Comparison of ENCODE assay signal across 7 cellular contexts in the genomic region with DNA sequence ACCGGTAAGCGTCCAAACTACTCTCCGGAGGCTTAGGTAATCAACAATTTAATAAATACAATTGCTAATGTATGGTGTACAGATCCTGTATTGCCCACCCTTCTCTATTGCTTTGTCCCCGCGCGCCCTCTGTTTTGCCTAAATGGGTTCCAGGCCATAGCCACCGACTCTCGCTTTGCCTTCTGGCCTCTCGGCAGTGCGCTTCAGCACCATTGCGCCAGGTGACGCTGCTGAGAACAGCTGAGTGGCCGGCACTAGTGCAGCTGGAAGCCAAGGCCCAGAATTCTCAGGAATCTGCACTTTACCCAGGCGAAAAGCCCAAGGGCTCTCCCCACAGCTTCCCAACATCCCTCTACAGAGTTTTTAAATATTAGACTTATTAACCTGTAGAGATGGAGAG.
DNase-seq lines count a peak whose midpoint lies in the region; ATAC-seq, FAIRE-seq and TF ChIP-seq lines count a peak whose summit lies in the region.
"Not testable (repeated sequence)": the region's sequence is repeated elsewhere in the genome, so short reads cannot be mapped to it uniquely, and the experiment has no call there.

No MANE protein-coding gene starts in this region.

- DNase-seq in HCT116 (ENCODE audit: low read depth, low spot score); IMR-90; GM12878 (ENCODE audit: low read depth, low spot score); heart left ventricle; HepG2 (ENCODE audit: low spot score); omental fat pad (ENCODE audit: low spot score): not testable (repeated sequence)

- H3K9ac ChIP-seq in HCT116 (ENCODE audit: low read length); IMR-90 (ENCODE audit: low read depth, low read length); GM12878 (ENCODE audit: control insufficient read depth, insufficient read depth, low read length); HepG2 (ENCODE audit: insufficient read depth, low read depth, low read length): not testable (repeated sequence)

- ATAC-seq in GM18907 (IDR thresholded peaks at IDR 0.05; ENCODE audit: unreplicated experiment) (peak; percentile 53), HCT116 (peak; percentile 88), IMR-90 (ENCODE audit: low read depth) (peak; percentile 75), GM12878 (peak; percentile 83), heart left ventricle (peak; percentile 65 to 91 (median 86)), HepG2 (peak; percentile 78), omental fat pad (ENCODE audit: low FRiP score) (peak; percentile 72)

- not testable (repeated sequence) for H3K4ac ChIP-seq in IMR-90 (ENCODE audit: low read depth, low read length)

- H2BK5ac ChIP-seq in IMR-90 (ENCODE audit: low read depth, low read length, poor library complexity, severe bottlenecking) = not testable (repeated sequence)

- H3K9me3 ChIP-seq in HCT116 (ENCODE audit: control insufficient read depth in 1 of 2, insufficient read depth in 1 of 2, low read depth in 1 of 2, low read length in 2 of 2); IMR-90 (ENCODE audit: control insufficient read depth, insufficient read depth, low read length); GM12878 (replicated peaks; ENCODE audit: control insufficient read depth, insufficient read depth, low read length); heart left ventricle; HepG2 (ENCODE audit: low read length): not testable (repeated sequence)

- TF ChIP-seq CTCF in HCT116 (IDR thresholded peaks at IDR 0.05 in 2 of 3, conservative IDR thresholded peaks at IDR 0.05 in 1 of 3; ENCODE audit: borderline replicate concordance in 1 of 3, insufficient read depth in 1 of 3, low read depth in 2 of 3, low read length in 2 of 3); IMR-90 (conservative IDR thresholded peaks at IDR 0.05; ENCODE audit: low read depth, low read length); GM12878 (IDR thresholded peaks at IDR 0.05 in 2 of 3, conservative IDR thresholded peaks at IDR 0.05 in 1 of 3; ENCODE audit: control insufficient read depth in 2 of 3, extremely low read depth in 1 of 3, insufficient read depth in 1 of 3, low read depth in 3 of 3, low read length in 3 of 3); heart left ventricle (IDR thresholded peaks at IDR 0.05); HepG2 (CRISPR knock-in tag; IDR thresholded peaks at IDR 0.05); omental fat pad (IDR thresholded peaks at IDR 0.05): not testable (repeated sequence)

- H3K23ac ChIP-seq in IMR-90 (ENCODE audit: low read depth, low read length) = not testable (repeated sequence)

- H3K79me1 ChIP-seq in IMR-90 (ENCODE audit: low read depth in 1 of 2, low read length in 2 of 2) = not testable (repeated sequence)

- H4K8ac ChIP-seq in IMR-90 (ENCODE audit: low read depth in 2 of 2, low read length in 2 of 2) = not testable (repeated sequence)

- H4K20me1 ChIP-seq in HCT116 (ENCODE audit: insufficient read depth); IMR-90 (ENCODE audit: insufficient read depth, low read length); GM12878 (ENCODE audit: control insufficient read depth, insufficient read depth); HepG2 (ENCODE audit: insufficient read depth, low read length): not testable (repeated sequence)

- RAD21 ChIA-PET in HCT116 (lab: Charles Lee; ENCODE audit: low non-redundant PET in 1 of 2, low total read pairs in 2 of 2, uncharacterized antibody in 2 of 2, unreplicated experiment in 2 of 2); GM12878 (lab: Charles Lee; ENCODE audit: unreplicated experiment): not testable (repeated sequence)

- in situ Hi-C loops in IMR-90 (cut with MboI; ENCODE audit: low sequenced_read_pairs); GM12878 (cut with MboI); HepG2 (cut with HindIII; ENCODE audit: extremely low pct_ligation_motif_present, low pct_unique_long_range_greater_than_20kb): not testable (repeated sequence)

- CTCF ChIA-PET in HCT116 (lab: Charles Lee); IMR-90 (lab: Yijun Ruan, JAX); GM12878 (lab: Yijun Ruan, JAX); HepG2 (lab: Yijun Ruan, JAX; ENCODE audit: low intra/inter-chr PET ratio, low total read pairs): not testable (repeated sequence)

- POLR2A ChIA-PET in HCT116 (lab: Charles Lee); IMR-90 (lab: Charles Lee; ENCODE audit: unreplicated experiment); GM12878 (lab: Charles Lee); HepG2 (lab: Yijun Ruan, JAX): not testable (repeated sequence)

- H3K18ac ChIP-seq in IMR-90 (ENCODE audit: low read depth, low read length) = not testable (repeated sequence)

- dilution Hi-C loops in IMR-90 (cut with HindIII; ENCODE audit: low sequenced_read_pairs, unreplicated experiment) = not testable (repeated sequence)

- not testable (repeated sequence) for H2BK120ac ChIP-seq in IMR-90 (ENCODE audit: low read depth, low read length)

- intact Hi-C loops in HCT116 (cut with micrococcal nuclease); IMR-90 (cut with micrococcal nuclease); GM12878 (cut with micrococcal nuclease; ENCODE audit: unreplicated experiment); heart left ventricle (cut with DNase I); HepG2 (cut with micrococcal nuclease; ENCODE audit: unreplicated experiment): not testable (repeated sequence)

- not testable (repeated sequence) for H3K14ac ChIP-seq in IMR-90 (replicated peaks; ENCODE audit: low read depth, low read length)

- H3K27me3 ChIP-seq in HCT116 (ENCODE audit: insufficient read depth, low read length); IMR-90 (ENCODE audit: control insufficient read depth, insufficient read depth, low read length); GM12878 (replicated peaks in 1 of 2; ENCODE audit: control insufficient read depth in 2 of 2, insufficient read depth in 2 of 2, low read length in 1 of 2); heart left ventricle; HepG2 (ENCODE audit: control insufficient read depth in 1 of 2, insufficient read depth in 2 of 2, low read length in 2 of 2): not testable (repeated sequence)

- H2AK9ac ChIP-seq in IMR-90 (replicated peaks; ENCODE audit: low read depth, low read length, poor library complexity) = not testable (repeated sequence)

- not testable (repeated sequence) for H4K91ac ChIP-seq in IMR-90 (ENCODE audit: insufficient read depth, low read depth, low read length)

- not testable (repeated sequence) for TF ChIP-seq POLR2A in HCT116 (IDR thresholded peaks at IDR 0.05; ENCODE audit: borderline replicate concordance, extremely low read depth, insufficient read depth, insufficient read length); IMR-90 (IDR thresholded peaks at IDR 0.05; ENCODE audit: low read depth, low read length); GM12878 (IDR thresholded peaks at IDR 0.05; ENCODE audit: low read depth, low read length); heart left ventricle (IDR thresholded peaks at IDR 0.05); HepG2 (IDR thresholded peaks at IDR 0.05; ENCODE audit: insufficient read depth in 1 of 2, low read depth in 2 of 2, low read length in 2 of 2)

- H3K9me1 ChIP-seq in IMR-90 (ENCODE audit: insufficient read depth, low read length) = not testable (repeated sequence)

- H3K56ac ChIP-seq in IMR-90 (ENCODE audit: extremely low read depth, insufficient read depth, low read length) = not testable (repeated sequence)

- H2AK5ac ChIP-seq in IMR-90 (ENCODE audit: low read depth, low read length) = not testable (repeated sequence)

- SMC1A ChIA-PET in GM12878 (lab: Charles Lee; ENCODE audit: uncharacterized antibody, unreplicated experiment) = not testable (repeated sequence)

- not testable (repeated sequence) for H2BK20ac ChIP-seq in IMR-90 (ENCODE audit: low read depth, low read length)

- H2AFZ ChIP-seq in HCT116 (ENCODE audit: low read depth, low read length, poor library complexity, severe bottlenecking); IMR-90 (replicated peaks; ENCODE audit: low read length, poor library complexity); GM12878 (ENCODE audit: control insufficient read depth, low read depth, low read length); HepG2 (ENCODE audit: low read length): not testable (repeated sequence)

- not testable (repeated sequence) for H3K27ac ChIP-seq in HCT116 (ENCODE audit: low read depth, low read length); IMR-90 (ENCODE audit: insufficient read depth, low read length); GM12878 (ENCODE audit: control insufficient read depth, insufficient read depth); heart left ventricle; HepG2 (ENCODE audit: extremely low read length, insufficient read depth, low read length)

- not testable (repeated sequence) for H3K4me2 ChIP-seq in HCT116 (ENCODE audit: low read length); IMR-90 (ENCODE audit: low read depth, low read length); GM12878 (ENCODE audit: control insufficient read depth, insufficient read depth); HepG2 (ENCODE audit: low read depth, low read length)

- not testable (repeated sequence) for H3K79me2 ChIP-seq in HCT116 (ENCODE audit: insufficient read depth, low read length); GM12878 (ENCODE audit: control insufficient read depth, insufficient read depth, low read length); HepG2 (ENCODE audit: insufficient read depth, low read length)

- not testable (repeated sequence) for H3K36me3 ChIP-seq in HCT116 (ENCODE audit: control insufficient read depth in 1 of 2, insufficient read depth in 2 of 2, low read length in 2 of 2); IMR-90 (ENCODE audit: control insufficient read depth, insufficient read depth, low read length); GM12878 (ENCODE audit: control insufficient read depth in 2 of 2, insufficient read depth in 2 of 2, low read length in 1 of 2); heart left ventricle; HepG2 (replicated peaks in 1 of 2; ENCODE audit: control insufficient read depth in 1 of 2, insufficient read depth in 2 of 2, low read length in 2 of 2)

- H4K5ac ChIP-seq in IMR-90 (ENCODE audit: low read depth, low read length) = not testable (repeated sequence)

- BruUV-seq in HCT116 (replicated peaks; lab: Mats Ljungman, UMichigan); IMR-90 (replicated peaks; lab: Mats Ljungman, UMichigan); GM12878 (replicated peaks; lab: Mats Ljungman, UMichigan); HepG2 (replicated peaks; lab: Mats Ljungman, UMichigan): not testable (repeated sequence)

- not testable (repeated sequence) for H3K9me2 ChIP-seq in HCT116 (ENCODE audit: insufficient read depth)

- H2BK15ac ChIP-seq in IMR-90 (ENCODE audit: low read depth, low read length) = not testable (repeated sequence)

- FAIRE-seq in GM12878 (lab: Jason Lieb, UNC); HepG2 (lab: Jason Lieb, UNC): not testable (repeated sequence)

- H3K4me3 ChIP-seq in HCT116 (replicated peaks in 1 of 2; ENCODE audit: low read depth in 1 of 2, low read length in 2 of 2); IMR-90 (ENCODE audit: insufficient read depth, low read depth, low read length); GM12878; heart left ventricle; HepG2 (replicated peaks in 1 of 3; ENCODE audit: insufficient read depth in 1 of 3, low read depth in 2 of 3, low read length in 3 of 3): not testable (repeated sequence)

- no CpG with 5 or more reads among the region's 14 CpGs for WGBS in IMR-90 (ENCODE audit: extremely low coverage in 2 of 2, insufficient read length in 1 of 2), 2 experiments
- no CpG with 5 or more reads among the region's 14 CpGs for WGBS in GM12878 (ENCODE audit: insufficient coverage, insufficient replicate concordance, low lambda C conversion rate, missing lambda C conversion rate)
- no CpG with 5 or more reads among the region's 14 CpGs for WGBS in heart left ventricle, 4 donors
- no CpG with 5 or more reads among the region's 14 CpGs for WGBS in HepG2 (ENCODE audit: low lambda C conversion rate)

- not testable (repeated sequence) for TF ChIP-seq RAD21 in HCT116 (IDR thresholded peaks at IDR 0.05; ENCODE audit: low read depth); IMR-90 (IDR thresholded peaks at IDR 0.05; ENCODE audit: low read length); GM12878 (IDR thresholded peaks at IDR 0.05; ENCODE audit: insufficient read depth, low read depth, low read length); HepG2 (CRISPR knock-in tag; IDR thresholded peaks at IDR 0.05)

- not testable (repeated sequence) for TF ChIP-seq EP300 in GM12878 (IDR thresholded peaks at IDR 0.05; ENCODE audit: borderline replicate concordance in 1 of 2, control insufficient read depth in 1 of 2, low read depth in 2 of 2, low read length in 2 of 2); HepG2 (IDR thresholded peaks at IDR 0.05; ENCODE audit: low read depth in 2 of 2, low read length in 2 of 2); HepG2 (CRISPR knock-in tag; IDR thresholded peaks at IDR 0.05; ENCODE audit: borderline replicate concordance)

- not testable (repeated sequence) for H3K4me1 ChIP-seq in HCT116 (ENCODE audit: control insufficient read depth in 1 of 2, insufficient read depth in 2 of 2, low read length in 2 of 2); IMR-90 (ENCODE audit: control insufficient read depth, insufficient read depth, low read length); GM12878 (ENCODE audit: control insufficient read depth, insufficient read depth, low read length); heart left ventricle; HepG2 (ENCODE audit: insufficient read depth, low read length)
